16 cellular contexts compared by ENCODE assay signal in the genomic region with DNA sequence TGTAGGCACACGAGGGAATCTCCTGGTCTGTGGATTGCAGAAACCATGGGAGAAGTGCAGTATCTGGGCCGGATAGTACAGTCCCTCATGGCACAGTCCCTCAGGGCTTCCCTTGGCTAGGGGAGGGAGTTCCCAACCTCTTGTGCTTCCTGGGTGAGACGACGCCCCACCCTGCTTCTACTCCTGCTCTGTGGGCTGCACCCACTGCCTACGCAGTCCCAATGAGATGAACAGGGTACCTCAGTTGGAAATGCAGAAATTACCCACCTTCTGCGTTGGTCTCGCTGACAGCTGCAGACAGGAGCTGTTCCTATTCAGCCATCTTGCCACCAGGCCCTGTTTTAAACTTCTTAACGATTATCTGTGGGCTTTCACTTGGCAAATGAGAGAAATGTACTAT.
"Had no signal": no experiment of that assay in that cellular context is flagged by ENCODE, and none has a peak within 500 bp of the region (broad histone marks: within the 10 kb centered on the region; RNA-seq: fewer than 3 reads in every experiment).

No MANE protein-coding gene starts in this region.

- DNase-seq: activated CD4-positive, CD25-positive, alpha-beta regulatory T cell treated with anti-CD3 and anti-CD28 coated beads, Interleukin-2, amount 50 U/mL, for 72 hours; activated CD8-positive, alpha-beta memory T cell treated with anti-CD3 and anti-CD28 coated beads, Interleukin-2, amount 50 U/mL, for 48 hours; activated naive CD4-positive, alpha-beta T cell treated with anti-CD3 and anti-CD28 coated beads, Interleukin-2, amount 10 ng/mL, durations not matched to agents 7 days and 5 days; dorsolateral prefrontal cortex; islet precursor cell; left ventricle myocardium inferior; mucosa of descending colon; naive thymus-derived CD4-positive, alpha-beta T cell; retina; stimulated activated CD4-positive, alpha-beta T cell treated with anti-CD3 and anti-CD28 coated beads, Interleukin-12 subunit alpha, Interleukin-12 subunit beta, amount 100 ng/mL, for 4 hours; stimulated activated CD4-positive, alpha-beta T cell treated with anti-CD3 and anti-CD28 coated beads, Interleukin-4, amount 100 ng/mL, for 1 hour; stimulated activated naive CD4-positive, alpha-beta T cell treated with Interleukin-2 at 50 U/mL for 16 hours had no signal

- H3K9me3 ChIP-seq: mucosa of descending colon had no signal

- H3K4me1 Mint-ChIP-seq: activated naive CD4-positive, alpha-beta T cell treated with anti-CD3 and anti-CD28 coated beads, Interleukin-2, amount 10 ng/mL, durations not matched to agents 7 days and 5 days had no signal

- H3K4me3 ChIP-seq: dorsolateral prefrontal cortex, hepatocyte, left ventricle myocardium inferior, mucosa of descending colon had no signal

- H3K79me2 ChIP-seq: hepatocyte had no signal

- H3K36me3 ChIP-seq: left ventricle myocardium inferior had no signal

- H3K27me3 Mint-ChIP-seq: activated naive CD4-positive, alpha-beta T cell treated with anti-CD3 and anti-CD28 coated beads, Interleukin-2, amount 10 ng/mL, durations not matched to agents 7 days and 5 days; type B pancreatic cell had no signal

- FAIRE-seq: endometrium had no signal

- H3K4me2 ChIP-seq: hepatocyte had no signal

- H3K27ac ChIP-seq: dorsolateral prefrontal cortex, hepatocyte, left ventricle myocardium inferior had no signal

- H3K36me3 Mint-ChIP-seq: activated naive CD4-positive, alpha-beta T cell treated with anti-CD3 and anti-CD28 coated beads, Interleukin-2, amount 10 ng/mL, durations not matched to agents 7 days and 5 days; naive thymus-derived CD4-positive, alpha-beta T cell; type B pancreatic cell had no signal

- H3K27ac Mint-ChIP-seq: activated naive CD4-positive, alpha-beta T cell treated with anti-CD3 and anti-CD28 coated beads, Interleukin-2, amount 10 ng/mL, durations not matched to agents 7 days and 5 days; naive thymus-derived CD4-positive, alpha-beta T cell; type B pancreatic cell had no signal

- H2AFZ ChIP-seq: hepatocyte had no signal

- H3K27me3 ChIP-seq: dorsolateral prefrontal cortex, hepatocyte had no signal

- ATAC-seq: esophagus mucosa; mucosa of descending colon; naive thymus-derived CD4-positive, alpha-beta T cell had no signal

- H3K4me1 ChIP-seq: left ventricle myocardium inferior had no signal

- H3K9me3 Mint-ChIP-seq: activated naive CD4-positive, alpha-beta T cell treated with anti-CD3 and anti-CD28 coated beads, Interleukin-2, amount 10 ng/mL, durations not matched to agents 7 days and 5 days; type B pancreatic cell had no signal

- H3K4me3 Mint-ChIP-seq: activated naive CD4-positive, alpha-beta T cell treated with anti-CD3 and anti-CD28 coated beads, Interleukin-2, amount 10 ng/mL, durations not matched to agents 7 days and 5 days; naive thymus-derived CD4-positive, alpha-beta T cell; type B pancreatic cell had no signal
